8 cellular contexts compared by ENCODE assay signal in genomic region chr11:117985953-117986887, GRCh38. TPM values are rescaled to one million over a fixed set of nuclear protein-coding genes. Genes with fewer than 3 reads are reported as not detected.
DNase-seq lines count a peak whose midpoint lies in the region; ATAC-seq lines count a peak whose summit lies in the region.

IL10RA (plus strand) TSS chr11:117986394; CDS start chr11:117986468, 74 bp downstream.

- peaks cover 70% of the 10 kb centered on the region for H3K4me1 Mint-ChIP-seq in activated CD8-positive, alpha-beta T cell treated with anti-CD3 and anti-CD28 coated beads, Interleukin-2, amount 10 ng/mL, durations not matched to agents 7 days and 5 days (ENCODE audit: low read depth)

- H3K4me3 Mint-ChIP-seq in activated CD8-positive, alpha-beta T cell treated with anti-CD3 and anti-CD28 coated beads, Interleukin-2, amount 10 ng/mL, durations not matched to agents 7 days and 5 days: peak within 1 kb of the TSS; percentile 96

- peak within 1 kb of the TSS; percentile 23 for H3K4me3 ChIP-seq in endocrine pancreas (ENCODE audit: control insufficient read depth, insufficient read depth, low read length)

- DNase-seq in SKM-1 treated with dmso at 0.1 percent for 144 hours (lab: John Stamatoyannopoulos, UW; ENCODE audit: unreplicated experiment) (peak; percentile 77), SKM-1 (lab: John Stamatoyannopoulos, UW; ENCODE audit: unreplicated experiment) (no peak), NCI-H2196 (lab: John Stamatoyannopoulos, UW; ENCODE audit: unreplicated experiment) (peak; percentile 81), middle frontal gyrus (ENCODE audit: extremely low spot score, low spot score) (peak; percentile 42)
- peak; percentile 88 for DNase-seq in activated CD8-positive, alpha-beta T cell treated with anti-CD3 and anti-CD28 coated beads, Interleukin-2, amount 10 ng/mL, durations not matched to agents 7 days and 5 days
- DNase-seq in stimulated activated CD8-positive, alpha-beta memory T cell treated with anti-CD3 and anti-CD28 coated beads, Interleukin-2, amount 100 ng/mL, for 1 hour (ENCODE audit: low read depth in 2 of 2): peak; percentile 72 to 73

- H3K27me3 Mint-ChIP-seq in activated CD8-positive, alpha-beta T cell treated with anti-CD3 and anti-CD28 coated beads, Interleukin-2, amount 10 ng/mL, durations not matched to agents 7 days and 5 days (ENCODE audit: low read depth): no peaks in the 10 kb centered on the region

- CTCF ChIA-PET in activated CD8-positive, alpha-beta T cell treated with anti-CD3 and anti-CD28 coated beads, Interleukin-2, amount 10 ng/mL, durations not matched to agents 7 days and 5 days (lab: Charles Lee): interaction anchor here (1.0 to 6.4 kb wide), 17 partner anchors 9 to 178 kb away, joined by 3 to 98 read pairs (median 10); no protein-coding TSS in a partner anchor

- ATAC-seq in HG02884 (IDR thresholded peaks at IDR 0.05; ENCODE audit: unreplicated experiment): peak; percentile 79
- ATAC-seq in activated CD8-positive, alpha-beta T cell treated with anti-CD3 and anti-CD28 coated beads, Interleukin-2, amount 10 ng/mL, durations not matched to agents 7 days and 5 days: peak; percentile 89

- H3K9me3 ChIP-seq in endocrine pancreas (ENCODE audit: control insufficient read depth, low read length): no peaks in the 10 kb centered on the region

- H3K27me3 ChIP-seq in endocrine pancreas (ENCODE audit: control insufficient read depth, insufficient read depth, low read length): no peaks in the 10 kb centered on the region

- no peaks in the 10 kb centered on the region for H3K4me1 ChIP-seq in endocrine pancreas (ENCODE audit: control insufficient read depth, insufficient read depth, low read length)

- H3K36me3 Mint-ChIP-seq in activated CD8-positive, alpha-beta T cell treated with anti-CD3 and anti-CD28 coated beads, Interleukin-2, amount 10 ng/mL, durations not matched to agents 7 days and 5 days (ENCODE audit: low read depth): peaks cover 72% of the 10 kb centered on the region

- H3K36me3 ChIP-seq in endocrine pancreas (ENCODE audit: control insufficient read depth, insufficient read depth, low read length): no peaks in the 10 kb centered on the region

- peak within 1 kb of the TSS; percentile 97 for H3K27ac Mint-ChIP-seq in activated CD8-positive, alpha-beta T cell treated with anti-CD3 and anti-CD28 coated beads, Interleukin-2, amount 10 ng/mL, durations not matched to agents 7 days and 5 days

- POLR2A ChIA-PET in activated CD8-positive, alpha-beta T cell treated with anti-CD3 and anti-CD28 coated beads, Interleukin-2, amount 10 ng/mL, durations not matched to agents 7 days and 5 days (lab: Charles Lee): interaction anchor here (0.5 to 7.5 kb wide), 21 partner anchors 9 to 860 kb away, joined by 3 to 225 read pairs (median 8); no protein-coding TSS in a partner anchor

- H3K9ac ChIP-seq in endocrine pancreas (ENCODE audit: control insufficient read depth, insufficient read depth, low read length): peak within 1 kb of the TSS; percentile 85

- H3K9me3 Mint-ChIP-seq in activated CD8-positive, alpha-beta T cell treated with anti-CD3 and anti-CD28 coated beads, Interleukin-2, amount 10 ng/mL, durations not matched to agents 7 days and 5 days (ENCODE audit: insufficient read depth): no peaks in the 10 kb centered on the region

RNA-seq across cellular contexts. Expression of gene IL10RA, which starts in this region (rescaled TPM):
- total RNA-seq in activated CD8-positive, alpha-beta T cell treated with anti-CD3 and anti-CD28 coated beads, Interleukin-2, amount 10 ng/mL, durations not matched to agents 7 days and 5 days: 100 to 1,000 TPM; 202 to 210 TPM
